In the genomic region with DNA sequence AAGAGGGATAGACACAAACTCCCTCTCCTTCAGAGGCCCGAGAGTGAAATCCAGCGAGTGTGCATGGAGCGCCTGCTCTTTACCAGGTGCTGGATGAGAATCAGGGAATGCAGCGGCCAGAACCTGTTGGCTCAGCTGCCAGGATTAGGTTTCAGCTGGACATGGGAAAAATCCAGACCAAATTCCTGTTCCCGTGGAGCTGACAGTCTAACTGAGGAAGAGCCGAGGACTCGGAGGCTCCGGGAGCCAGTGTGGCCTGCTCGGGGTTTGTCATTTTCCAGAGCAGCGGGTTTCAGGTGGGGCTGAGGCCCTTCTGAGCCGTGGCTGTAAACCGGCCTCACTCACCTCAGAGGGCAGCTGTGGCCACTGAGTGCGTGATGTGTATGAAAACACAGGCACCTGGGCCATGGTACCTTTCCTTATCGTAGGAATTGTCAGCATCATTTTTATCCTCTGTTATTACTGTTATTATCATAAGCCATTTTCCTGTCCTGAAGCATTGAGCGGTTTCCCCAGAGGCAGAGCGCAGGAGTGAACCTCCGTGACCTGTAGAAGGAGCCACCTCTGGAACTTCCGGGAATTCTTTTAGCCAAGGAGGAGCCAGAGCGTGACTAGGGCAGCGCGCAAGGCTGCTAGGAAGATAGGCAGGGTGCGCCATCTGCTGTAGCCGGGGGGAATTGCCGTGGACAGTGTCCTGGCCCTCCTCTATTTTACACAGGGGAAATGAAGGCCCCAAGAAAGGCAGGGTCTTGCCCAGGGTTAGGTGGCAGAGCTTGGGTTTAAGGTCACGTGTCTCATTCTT, we compare ENCODE assay signal across 8 cellular contexts. TPM values are rescaled to one million over a fixed set of nuclear protein-coding genes. Genes with fewer than 3 reads are reported as not detected.
DNase-seq lines count a peak whose midpoint lies in the region; TF ChIP-seq lines count a peak whose summit lies in the region.

No MANE protein-coding gene starts in this region.

- peak; percentile 100 for TF ChIP-seq CTCF in AG09309 (IDR thresholded peaks at IDR 0.05; ENCODE audit: control insufficient read depth, insufficient read depth, low read depth, low read length, missing control alignments)

- peak overlapping the region; percentile 7 for H3K27ac ChIP-seq in mesenchymal stem cell (ENCODE audit: low read length, poor library complexity, severe bottlenecking)

- H3K79me1 ChIP-seq in mesenchymal stem cell (replicated peaks; ENCODE audit: low read length, poor library complexity, severe bottlenecking) = peaks cover 2% of the 10 kb centered on the region

- H3K9me3 ChIP-seq in mesenchymal stem cell (ENCODE audit: control insufficient read depth, low read length) = no peaks in the 10 kb centered on the region

- peak overlapping the region; percentile 84 for H4K91ac ChIP-seq in mesenchymal stem cell (ENCODE audit: low read length)

- H3K4me3 ChIP-seq in AG09309 (ENCODE audit: control insufficient read depth, low read depth, low read length) = no peak overlapping the region
- peak overlapping the region in 1 of 2 experiments; percentile 57 for H3K4me3 ChIP-seq in mesenchymal stem cell (ENCODE audit: insufficient read depth in 1 of 2, low read depth in 1 of 2, low read length in 2 of 2)

- in situ Hi-C loops in GM18951 (cut with MboI; ENCODE audit: low sequenced_read_pairs, unreplicated experiment) = no loop called here

- H2AK5ac ChIP-seq in mesenchymal stem cell (ENCODE audit: low read length, severe bottlenecking) = no peak overlapping the region

- H3K18ac ChIP-seq in mesenchymal stem cell (ENCODE audit: low read depth in 1 of 2, low read length in 2 of 2) = peak overlapping the region; percentile 38 to 52

- no peak overlapping the region for H2BK5ac ChIP-seq in mesenchymal stem cell (ENCODE audit: low read depth, low read length, poor library complexity, severe bottlenecking)

- H3K4ac ChIP-seq in mesenchymal stem cell (ENCODE audit: low read depth in 1 of 2, low read length in 2 of 2) = peak overlapping the region; percentile 15 to 76

- peak; percentile 15 for TF ChIP-seq POLR2A in GM18951 (IDR thresholded peaks at IDR 0.05; ENCODE audit: extremely low read depth, insufficient read depth, insufficient read length)

- peaks cover 10 to 41% of the 10 kb centered on the region in 2 experiments for H3K36me3 ChIP-seq in mesenchymal stem cell (ENCODE audit: control insufficient read depth in 1 of 2, insufficient read depth in 2 of 2, low read depth in 1 of 2, low read length in 2 of 2)

- DNase-seq in AG09309 (ENCODE audit: low read depth) (peak; percentile 33), HS-27A (ENCODE audit: low read depth) (peak; percentile 73), NCI-H82 treated with DMSO at 0.1 percent for 48 hours (lab: John Stamatoyannopoulos, UW; ENCODE audit: unreplicated experiment) (peak; percentile 77), mesenchymal stem cell (peak; percentile 86)
- DNase-seq in activated CD8-positive, alpha-beta memory T cell treated with anti-CD3 and anti-CD28 coated beads for 24 hours = peak; percentile 96
- DNase-seq in effector CD8-positive, alpha-beta T cell (lab: John Stamatoyannopoulos, UW) = peak; percentile 82
- DNase-seq in stimulated activated CD8-positive, alpha-beta memory T cell treated with anti-CD3 and anti-CD28 coated beads, Interleukin-12 subunit alpha, Interleukin-12 subunit beta, amount 100 ng/mL, for 24 hours (ENCODE audit: extremely low read depth) = peak; percentile 45

- no peak overlapping the region for H2BK120ac ChIP-seq in mesenchymal stem cell (ENCODE audit: low read depth, low read length)

- H3K9ac ChIP-seq in mesenchymal stem cell (ENCODE audit: low read length) = peak overlapping the region; percentile 77

- 46% methylated on average over 24 of the region's 25 CpGs for WGBS in mesenchymal stem cell

- H3K4me2 ChIP-seq in mesenchymal stem cell (ENCODE audit: low read length, poor library complexity, severe bottlenecking) = peak overlapping the region; percentile 37

- H2BK12ac ChIP-seq in mesenchymal stem cell (ENCODE audit: low read length in 2 of 2) = peak overlapping the region in 1 of 2 experiments; percentile 3

- H3K23ac ChIP-seq in mesenchymal stem cell (ENCODE audit: low read length in 2 of 2) = no peak overlapping the region

- H3K27me3 ChIP-seq in mesenchymal stem cell (ENCODE audit: control insufficient read depth in 1 of 2, insufficient read depth in 1 of 2, low read length in 2 of 2) = no peaks in the 10 kb centered on the region

- H4K8ac ChIP-seq in mesenchymal stem cell (ENCODE audit: low read length) = peak overlapping the region; percentile 94

- H2AFZ ChIP-seq in mesenchymal stem cell (ENCODE audit: low read depth, low read length) = peak overlapping the region; percentile 21

- no peak overlapping the region for H3K14ac ChIP-seq in mesenchymal stem cell (ENCODE audit: low read length in 2 of 2)

- no peak overlapping the region for H2BK15ac ChIP-seq in mesenchymal stem cell (ENCODE audit: low read depth, poor library complexity, severe bottlenecking)

- peaks cover 8% of the 10 kb centered on the region for H3K4me1 ChIP-seq in mesenchymal stem cell (ENCODE audit: control insufficient read depth, insufficient read depth, low read depth, low read length)

RNA-seq across cellular contexts. Expression of gene PKIG, which starts 27.3 kb away (rescaled TPM):
- 95.4 TPM for polyA plus RNA-seq in mesenchymal stem cell (2013, experiment 1 of 2)
- polyA plus RNA-seq in mesenchymal stem cell (2013, experiment 2 of 2) = 96.7 TPM

RNA-seq across cellular contexts. Expression of gene ADA, which starts 41.8 kb away (rescaled TPM):
- 13.9 TPM for polyA plus RNA-seq in mesenchymal stem cell (2013, experiment 1 of 2)
- 14.1 TPM for polyA plus RNA-seq in mesenchymal stem cell (2013, experiment 2 of 2)

Comparison
In these comparisons a context has a peak if more than half of its experiments do, and no peak if none do; other contexts are left out.
1. DNase-seq: peak in every context shown above with its lines; median percentile 96 in activated CD8-positive, alpha-beta memory T cell treated with anti-CD3 and anti-CD28 coated beads for 24 hours; 86 in mesenchymal stem cell; 82 in effector CD8-positive, alpha-beta T cell; 77 in NCI-H82 treated with DMSO at 0.1 percent for 48 hours; 73 in HS-27A; 45 in stimulated activated CD8-positive, alpha-beta memory T cell treated with anti-CD3 and anti-CD28 coated beads, Interleukin-12 subunit alpha, Interleukin-12 subunit beta, amount 100 ng/mL, for 24 hours; 33 in AG09309.